ENCODE assay signal across 8 cellular contexts in the genomic region with DNA sequence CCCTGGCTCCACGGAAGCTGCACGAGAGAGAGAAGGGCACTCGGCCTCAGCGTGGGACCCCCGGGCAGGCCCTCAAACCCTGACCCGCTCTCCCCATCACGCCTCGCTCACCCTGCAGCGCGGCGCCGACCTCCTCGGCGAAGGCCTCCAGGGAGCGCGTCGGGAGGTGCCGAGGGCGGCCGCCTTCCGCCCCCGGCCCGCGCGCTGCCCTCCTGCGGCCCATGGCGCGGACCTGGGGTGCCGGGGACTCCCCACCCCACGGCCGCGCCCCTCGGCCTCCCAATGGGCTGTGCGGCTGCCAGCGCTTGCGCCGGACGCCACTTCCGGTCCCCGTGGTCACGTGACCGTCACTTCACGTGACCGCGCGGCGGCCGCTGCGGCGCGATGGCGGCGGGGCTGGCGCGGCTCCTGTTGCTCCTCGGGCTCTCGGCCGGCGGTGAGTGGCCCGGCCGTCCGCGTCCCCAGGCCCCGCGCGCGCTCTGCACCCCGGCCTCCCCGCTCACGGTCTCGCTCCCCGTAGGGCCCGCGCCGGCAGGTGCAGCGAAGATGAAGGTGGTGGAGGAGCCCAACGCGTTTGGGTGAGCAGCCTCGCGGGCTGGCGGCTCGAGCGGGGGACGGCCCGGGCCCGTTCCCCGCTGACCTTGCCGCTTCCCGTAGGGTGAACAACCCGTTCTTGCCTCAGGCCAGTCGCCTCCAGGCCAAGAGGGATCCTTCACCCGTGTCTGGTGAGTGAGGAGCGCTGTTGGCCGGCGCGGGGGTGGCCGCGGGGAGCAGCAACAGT. TPM values are rescaled to one million over a fixed set of nuclear protein-coding genes. Genes with fewer than 3 reads are reported as not detected.
A peak's percentile ranks its signal among the peaks of the same experiment; 100 is the strongest.
DNase-seq lines count a peak whose midpoint lies in the region; ATAC-seq and TF ChIP-seq lines count a peak whose summit lies in the region.

A gene (plus strand): TSS at position 350 of the 781 bp plus-strand sequence. CDS start 35 bp downstream, at position 385.
A gene (minus strand): TSS at position 297 of the 781 bp plus-strand sequence. CDS start 74 bp downstream, at position 223.

- H3K9me3 ChIP-seq in Loucy (ENCODE audit: insufficient read depth, low read depth, low read length) = no peaks in the 10 kb centered on the region
- H3K9me3 ChIP-seq in heart left ventricle = no peaks in the 10 kb centered on the region
- H3K9me3 ChIP-seq in transverse colon = no peaks in the 10 kb centered on the region

- H4K20me1 ChIP-seq in Loucy (ENCODE audit: insufficient read depth, low read length, poor library complexity, severe bottlenecking) = no peaks in the 10 kb centered on the region

- peak within 1 kb of the TSS; percentile 81 for H3K4me2 ChIP-seq in Loucy (ENCODE audit: low read depth, low read length, poor library complexity, severe bottlenecking)

- 0 to 1% (median 0%) methylated on average over 61 to 98 of the region's 98 CpGs for WGBS in adipose tissue, 3 donors
- WGBS in heart left ventricle, 4 donors = 0 to 1% (median 0%) methylated on average over 12 to 98 of the region's 98 CpGs
- WGBS in transverse colon (ENCODE audit: low coverage in 1 of 2), 2 donors = 1% methylated on average over 69 of the region's 98 CpGs; no CpG with 5 or more reads in 1 of the 2 donors

- TF ChIP-seq POLR2A in heart left ventricle (IDR thresholded peaks at IDR 0.05) (peak in 1 of 2 donors; percentile 84), transverse colon (IDR thresholded peaks at IDR 0.05) (peak; percentile 37)

- no peak for TF ChIP-seq EP300 in transverse colon (IDR thresholded peaks at IDR 0.05; ENCODE audit: low read depth)

- peak within 1 kb of the TSS; percentile 75; the same call in 1 of the 2 replicates for H2AFZ ChIP-seq in Loucy (ENCODE audit: low read length)

- H3K36me3 ChIP-seq in Loucy (ENCODE audit: insufficient read depth, low read length) (no peaks in the 10 kb centered on the region), heart left ventricle (peaks cover 0 to 32% (median 25%) of the 10 kb centered on the region in 9 donors), transverse colon (no peaks in the 10 kb centered on the region)

- no peak within 1 kb of the TSS for H3K27ac ChIP-seq in adipose tissue (ENCODE audit: low read depth, low read length)
- H3K27ac ChIP-seq in heart left ventricle = peak within 1 kb of the TSS; percentile 22 to 87 (median 74)
- H3K27ac ChIP-seq in transverse colon = peak within 1 kb of the TSS; percentile 80 to 89 (median 84)

- DNase-seq in GDM1 (lab: John Stamatoyannopoulos, UW) = peak; percentile 86
- DNase-seq in GOT3 (lab: John Stamatoyannopoulos, UW) = peak; percentile 44
- peak; percentile 74 to 89 (median 77) for DNase-seq in T-helper 1 cell
- peak; percentile 88 to 95 (median 90) for DNase-seq in heart left ventricle
- peak; percentile 60 to 96 (median 69) for DNase-seq in posterior cingulate gyrus
- DNase-seq in transverse colon = peak; percentile 88

- intact Hi-C loops in heart left ventricle (cut with DNase I) (loop anchor here in 3 of 10 donors (2.0 to 5.0 kb wide), 2 partner anchors 41 to 44 kb away; a partner anchor contains a TSS), posterior cingulate gyrus (cut with DNase I) (loop anchor here (2.0 to 5.0 kb wide), 2 partner anchors 49 to 69 kb away; a partner anchor contains a TSS), transverse colon (cut with DNase I; ENCODE audit: low total_unique reads) (no loop called here)

- H3K27me3 ChIP-seq in Loucy (ENCODE audit: insufficient read depth, low read length, poor library complexity, severe bottlenecking) (no peaks in the 10 kb centered on the region), heart left ventricle (no peaks in the 10 kb centered on the region), transverse colon (no peaks in the 10 kb centered on the region)

- no peaks in the 10 kb centered on the region for H3K4me1 ChIP-seq in Loucy (ENCODE audit: insufficient read depth, low read length, poor library complexity, severe bottlenecking)
- peaks cover 0 to 45% (median 20%) of the 10 kb centered on the region in 12 donors for H3K4me1 ChIP-seq in heart left ventricle
- H3K4me1 ChIP-seq in transverse colon = peaks cover 12 to 29% (median 27%) of the 10 kb centered on the region in 4 donors

- H3K9ac ChIP-seq in Loucy (ENCODE audit: low read depth, low read length, poor library complexity, severe bottlenecking) = peak within 1 kb of the TSS; percentile 72

- no peaks in the 10 kb centered on the region for H3K9me2 ChIP-seq in Loucy (replicated peaks; ENCODE audit: low read depth, low read length)

- TF ChIP-seq CTCF in Loucy (conservative IDR thresholded peaks at IDR 0.05; ENCODE audit: low read length) (no peak), heart left ventricle (IDR thresholded peaks at IDR 0.05) (no peak), transverse colon (IDR thresholded peaks at IDR 0.05) (no peak)

- H3K4me3 ChIP-seq in Loucy (ENCODE audit: low read length, poor library complexity, severe bottlenecking) (peak within 1 kb of the TSS; percentile 78), heart left ventricle (peak within 1 kb of the TSS; percentile 64 to 100 (median 94)), transverse colon (peak within 1 kb of the TSS; percentile 85 to 100 (median 98))

- peak in 3 of 4 donors; percentile 81 to 86 (median 82) for ATAC-seq in heart left ventricle

- in situ Hi-C loops in transverse colon (cut with MboI; ENCODE audit: low pct_ligation_motif_present in 1 of 4, low pct_unique_long_range_greater_than_20kb in 1 of 4, low sequenced_read_pairs in 3 of 4) = no loop called here

- peaks cover 11% of the 10 kb centered on the region; the same call in 1 of the 2 replicates for H3K79me2 ChIP-seq in Loucy (ENCODE audit: insufficient read depth, low read length)

- H3F3A ChIP-seq in Loucy (ENCODE audit: low read depth) = no peaks in the 10 kb centered on the region

RNA-seq across cellular contexts. Expression of the first gene that starts in this region (rescaled TPM):
- polyA plus RNA-seq in adipose tissue (10 to 100 TPM; 32.2 to 67.4 (median 40.4) TPM), heart left ventricle (10 to 100 TPM; 31.9 to 45.0 TPM)
- total RNA-seq in heart left ventricle (10 to 100 TPM; 25.4 to 54.2 (median 31.0) TPM), transverse colon (100 to 1,000 TPM in 1 of 4 donors, 10 to 100 TPM in 3; 53.8 to 130 (median 79.1) TPM)

RNA-seq across cellular contexts. Expression of the second gene that starts in this region (rescaled TPM):
- 10 to 100 TPM; 42.0 to 69.2 (median 57.8) TPM for polyA plus RNA-seq in adipose tissue
- 100 to 1,000 TPM in 1 of 9 donors, 10 to 100 TPM in 8; 46.3 to 108 (median 58.9) TPM for total RNA-seq in heart left ventricle
- 10 to 100 TPM; 60.0 to 75.4 TPM for polyA plus RNA-seq in heart left ventricle
- 100 to 1,000 TPM in 1 of 4 donors, 10 to 100 TPM in 3; 56.4 to 135 (median 75.3) TPM for total RNA-seq in transverse colon
